ENCODE assay signal across 26 cellular contexts in genomic region chr13:93948523-93948922, GRCh38.
"Had no signal": no experiment of that assay in that cellular context is flagged by ENCODE, and none has a peak within 500 bp of the region (broad histone marks: within the 10 kb centered on the region; RNA-seq: fewer than 3 reads in every experiment).

No MANE protein-coding gene starts in this region.

- H3K27me3 ChIP-seq: brain microvascular endothelial cell, colonic mucosa, foreskin keratinocyte, ovary, transverse colon, uterus had no signal

- H3K27ac ChIP-seq: brain microvascular endothelial cell, colonic mucosa, foreskin keratinocyte, ovary, psoas muscle, transverse colon, uterus had no signal

- DNase-seq: activated CD4-positive, alpha-beta T cell treated with anti-CD3 and anti-CD28 coated beads, Interleukin-2, amount 50 U/mL, for 1 hour; activated CD4-positive, CD25-positive, alpha-beta regulatory T cell treated with anti-CD3 and anti-CD28 coated beads, Interleukin-2, amount 50 U/mL, for 72 hours; activated CD8-positive, alpha-beta memory T cell treated with anti-CD3 and anti-CD28 coated beads for 24 hours; activated CD8-positive, alpha-beta memory T cell treated with anti-CD3 and anti-CD28 coated beads, Interleukin-2, amount 50 U/mL, for 48 hours; activated effector memory CD4-positive, alpha-beta T cell treated with Interleukin-2 at 50 U/mL for 16 hours; activated naive CD4-positive, alpha-beta T cell treated with anti-CD3 and anti-CD28 coated beads, Interleukin-2, amount 10 ng/mL, durations not matched to agents 7 days and 5 days; activated naive CD8-positive, alpha-beta T cell treated with anti-CD3 and anti-CD28 coated beads, Interleukin-2, amount 50 U/mL, for 24 hours; activated T-cell treated with anti-CD3 and anti-CD28 coated beads, Interleukin-2, amount 50 U/mL, for 48 hours; anterior cingulate cortex; brain microvascular endothelial cell; central memory CD4-positive, alpha-beta T cell; colonic mucosa; foreskin keratinocyte; glutamatergic neuron; hippocampal formation; islet precursor cell; left colon; natural killer cell; ovary; psoas muscle; right cardiac atrium; stimulated activated CD4-positive, alpha-beta T cell treated with anti-CD3 and anti-CD28 coated beads, Interleukin-2, amount 100 ng/mL, for 24 hours; stimulated activated naive CD4-positive, alpha-beta T cell treated with Interleukin-2 at 50 U/mL for 16 hours; transverse colon; uterus had no signal

- H3K4me1 ChIP-seq: colonic mucosa, foreskin keratinocyte, psoas muscle, uterus had no signal

- H3K36me3 ChIP-seq: brain microvascular endothelial cell, colonic mucosa, ovary, transverse colon, uterus had no signal

- ATAC-seq: activated naive CD8-positive, alpha-beta T cell treated with anti-CD3 and anti-CD28 coated beads, Interleukin-2, amount 50 U/mL, for 24 hours; foreskin keratinocyte; left colon; natural killer cell; psoas muscle; right cardiac atrium had no signal

- H3K4me3 ChIP-seq: colonic mucosa, lung, ovary, psoas muscle, transverse colon, uterus had no signal

- H3K9me3 ChIP-seq: colonic mucosa, ovary, psoas muscle, transverse colon, uterus had no signal
